ENCODE assay signal across 23 cellular contexts in the genomic region with DNA sequence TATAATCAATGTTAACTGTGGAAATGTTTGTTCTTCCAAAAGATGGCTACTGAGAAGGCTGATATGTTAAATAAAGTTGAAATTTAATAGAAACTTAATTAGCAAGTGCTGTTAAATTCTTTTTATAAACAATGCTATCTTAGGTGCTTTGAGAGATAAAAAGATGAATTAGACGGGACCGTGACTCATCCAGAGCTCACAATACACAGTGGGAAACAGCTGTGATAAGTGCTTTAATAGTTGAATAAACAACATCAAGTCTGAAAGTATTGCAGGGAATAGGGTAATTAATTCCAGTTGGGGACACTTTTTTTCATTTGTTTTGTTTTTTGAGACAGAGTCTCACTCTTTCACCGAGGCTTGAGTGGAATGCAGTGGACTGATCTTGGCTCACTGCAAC.
DNase-seq lines count a peak whose midpoint lies in the region; ATAC-seq and TF ChIP-seq lines count a peak whose summit lies in the region.
"Had no signal": no experiment of that assay in that cellular context is flagged by ENCODE, and none has a peak within 500 bp of the region (broad histone marks: within the 10 kb centered on the region; RNA-seq: fewer than 3 reads in every experiment).

No MANE protein-coding gene starts in this region.

- H3K36me3 ChIP-seq in HEK293 (ENCODE audit: control insufficient read depth in 2 of 2, insufficient read depth in 1 of 2, low read length in 2 of 2) (no peaks in the 10 kb centered on the region), esophagus muscularis mucosa (no peaks in the 10 kb centered on the region)
- H3K36me3 ChIP-seq: HAP-1, upper lobe of right lung had no signal

- H3K36me3 Mint-ChIP-seq in stimulated activated effector memory CD8-positive, alpha-beta T cell treated with anti-CD3 and anti-CD28 coated beads, Interleukin-12 subunit alpha, Interleukin-12 subunit beta, amount 100 ng/mL, for 72 hours: no peaks in the 10 kb centered on the region
- H3K36me3 Mint-ChIP-seq: activated naive CD8-positive, alpha-beta T cell; CD14-positive monocyte had no signal

- H3K27ac Mint-ChIP-seq in stimulated activated effector memory CD8-positive, alpha-beta T cell treated with anti-CD3 and anti-CD28 coated beads, Interleukin-12 subunit alpha, Interleukin-12 subunit beta, amount 100 ng/mL, for 72 hours: no peak overlapping the region
- H3K27ac Mint-ChIP-seq: activated naive CD8-positive, alpha-beta T cell; activated T-helper 2 cell treated with anti-CD3 and anti-CD28 coated beads, Interferon-gamma antibody, Interleukin-2, Interleukin-4, amounts not matched to agents 10 μg/mL and 5 μg/mL and 100 μg/mL, durations not matched to agents 14 hours and 24 hours and 36 hours; CD14-positive monocyte had no signal

- no peak overlapping the region for H3K4me3 Mint-ChIP-seq in stimulated activated effector memory CD8-positive, alpha-beta T cell treated with anti-CD3 and anti-CD28 coated beads, Interleukin-12 subunit alpha, Interleukin-12 subunit beta, amount 100 ng/mL, for 72 hours
- H3K4me3 Mint-ChIP-seq: activated naive CD8-positive, alpha-beta T cell; CD14-positive monocyte; neural crest cell had no signal

- H3K27ac ChIP-seq in HEK293 (ENCODE audit: extremely low read depth, low read depth, low read length): no peak overlapping the region
- H3K27ac ChIP-seq in esophagus muscularis mucosa (replicated peaks in 1 of 4): no peak overlapping the region
- H3K27ac ChIP-seq: upper lobe of right lung had no signal

- no peaks in the 10 kb centered on the region for H3K27me3 ChIP-seq in esophagus muscularis mucosa
- H3K27me3 ChIP-seq: upper lobe of right lung had no signal

- POLR2A ChIA-PET in HEK293 (lab: Yijun Ruan, JAX): no interaction called here

- peaks cover 9% of the 10 kb centered on the region; the same call in 1 of the 2 replicates for H3K4me1 ChIP-seq in HEK293 (ENCODE audit: control insufficient read depth, insufficient read depth, low read length)
- H3K4me1 ChIP-seq in esophagus muscularis mucosa: peaks cover 0 to 32% (median 11%) of the 10 kb centered on the region in 4 donors
- H3K4me1 ChIP-seq: HAP-1, upper lobe of right lung had no signal

- CTCF ChIA-PET in HEK293 (lab: Yijun Ruan, JAX): interaction anchor here (0.6 to 0.7 kb wide), 2 partner anchors 109 to 124 kb away, joined by 3 to 4 read pairs; no protein-coding TSS in a partner anchor

- TF ChIP-seq CTCF in HEK293 (tag by site-specific recombination; IDR thresholded peaks at IDR 0.05) (no peak), fibroblast of mammary gland (conservative IDR thresholded peaks at IDR 0.05; ENCODE audit: control insufficient read depth, insufficient read depth, low read depth, low read length) (no peak), esophagus muscularis mucosa (IDR thresholded peaks at IDR 0.05) (no peak)

- no peak for ATAC-seq in stimulated activated effector memory CD8-positive, alpha-beta T cell treated with anti-CD3 and anti-CD28 coated beads, Interleukin-12 subunit alpha, Interleukin-12 subunit beta, amount 100 ng/mL, for 72 hours
- ATAC-seq: left ventricle myocardium superior, upper lobe of right lung had no signal

- no peaks in the 10 kb centered on the region for H3K4me1 Mint-ChIP-seq in stimulated activated effector memory CD8-positive, alpha-beta T cell treated with anti-CD3 and anti-CD28 coated beads, Interleukin-12 subunit alpha, Interleukin-12 subunit beta, amount 100 ng/mL, for 72 hours
- H3K4me1 Mint-ChIP-seq: CD14-positive monocyte, neural crest cell had no signal

- peaks cover 13% of the 10 kb centered on the region for H3K9me3 Mint-ChIP-seq in stimulated activated effector memory CD8-positive, alpha-beta T cell treated with anti-CD3 and anti-CD28 coated beads, Interleukin-12 subunit alpha, Interleukin-12 subunit beta, amount 100 ng/mL, for 72 hours

- DNase-seq in A172 (ENCODE audit: low spot score) (peak; percentile 68), NCI-H748 (lab: John Stamatoyannopoulos, UW; ENCODE audit: unreplicated experiment) (peak; percentile 77), fibroblast of mammary gland (ENCODE audit: low read depth) (peak; percentile 56), germinal center (ENCODE audit: low spot score) (no peak), SW480 (ENCODE audit: low spot score) (no peak), esophagus muscularis mucosa (ENCODE audit: extremely low spot score) (no peak)
- DNase-seq in stimulated activated effector memory CD8-positive, alpha-beta T cell treated with anti-CD3 and anti-CD28 coated beads, Interleukin-12 subunit alpha, Interleukin-12 subunit beta, amount 100 ng/mL, for 72 hours (ENCODE audit: low spot score in 2 of 2): no peak
- DNase-seq: ACHN; activated CD4-positive, alpha-beta T cell treated with anti-CD3 and anti-CD28 coated beads, Interleukin-2, amount 50 U/mL, for 4 hours; activated CD8-positive, alpha-beta memory T cell treated with anti-CD3 and anti-CD28 coated beads, Interleukin-2, amount 50 U/mL, for 4 hours; effector memory CD4-positive, alpha-beta T cell; KG1; left ventricle myocardium superior; NCI-H2029 treated with DMSO at 0.1 percent for 48 hours; NCI-H524; substantia nigra; upper lobe of right lung had no signal

- no peak overlapping the region for H3K4me3 ChIP-seq in HEK293 (ENCODE audit: low read depth, low read length)
- no peak overlapping the region for H3K4me3 ChIP-seq in fibroblast of mammary gland (ENCODE audit: control insufficient read depth, low read depth, low read length)
- no peak overlapping the region for H3K4me3 ChIP-seq in esophagus muscularis mucosa
- H3K4me3 ChIP-seq: HAP-1, upper lobe of right lung had no signal

- intact Hi-C loops in esophagus muscularis mucosa (cut with DNase I): no loop called here

- TF ChIP-seq POLR2A in esophagus muscularis mucosa (IDR thresholded peaks at IDR 0.05; ENCODE audit: low read depth): no peak

- 47% methylated on average over 3 of the region's 3 CpGs for WGBS in esophagus muscularis mucosa

- TF ChIP-seq EP300 in esophagus muscularis mucosa (IDR thresholded peaks at IDR 0.05): no peak

- no peaks in the 10 kb centered on the region for H3K9me3 ChIP-seq in HEK293 (ENCODE audit: control insufficient read depth, insufficient read depth, low read depth, low read length)
- no peaks in the 10 kb centered on the region for H3K9me3 ChIP-seq in esophagus muscularis mucosa
- H3K9me3 ChIP-seq: HAP-1, upper lobe of right lung had no signal

TF ChIP-seq in HEK293, 187 proteins besides CTCF, POLR2A, EP300 and RAD21 (continues in another document):
- TF ChIP-seq SETDB1 (IDR thresholded peaks at IDR 0.05; ENCODE audit: insufficient read length, low read length) (no peak), ZNF391 (tag by site-specific recombination; IDR thresholded peaks at IDR 0.05; ENCODE audit: borderline replicate concordance, low read depth) (no peak), ZNF366 (tag by site-specific recombination; conservative IDR thresholded peaks at IDR 0.05) (peak; percentile 52), ZNF19 (tag by site-specific recombination; IDR thresholded peaks at IDR 0.05; ENCODE audit: low read depth) (0 out of 2 replicates have a peak, but pooled peaks have one; percentile 11), ZNF704 (tag by site-specific recombination; IDR thresholded peaks at IDR 0.05) (no peak), SCRT2 (tag by site-specific recombination; IDR thresholded peaks at IDR 0.05) (no peak), ZNF510 (tag by site-specific recombination; IDR thresholded peaks at IDR 0.05; ENCODE audit: insufficient replicate concordance) (no peak), KLF9 (tag by site-specific recombination; IDR thresholded peaks at IDR 0.05; ENCODE audit: low read depth) (no peak), ZNF629 (tag by site-specific recombination; IDR thresholded peaks at IDR 0.05) (0 out of 2 replicates have a peak, but pooled peaks have one; percentile 13), ZNF239 (tag by site-specific recombination; IDR thresholded peaks at IDR 0.05) (no peak), ZNF398 (tag by site-specific recombination; IDR thresholded peaks at IDR 0.05) (0 out of 2 replicates have a peak, but pooled peaks have one; percentile 35), ZNF660 (tag by site-specific recombination; IDR thresholded peaks at IDR 0.05) (0 out of 2 replicates have a peak, but pooled peaks have one; percentile 16)
- TF ChIP-seq, protein P1, sequence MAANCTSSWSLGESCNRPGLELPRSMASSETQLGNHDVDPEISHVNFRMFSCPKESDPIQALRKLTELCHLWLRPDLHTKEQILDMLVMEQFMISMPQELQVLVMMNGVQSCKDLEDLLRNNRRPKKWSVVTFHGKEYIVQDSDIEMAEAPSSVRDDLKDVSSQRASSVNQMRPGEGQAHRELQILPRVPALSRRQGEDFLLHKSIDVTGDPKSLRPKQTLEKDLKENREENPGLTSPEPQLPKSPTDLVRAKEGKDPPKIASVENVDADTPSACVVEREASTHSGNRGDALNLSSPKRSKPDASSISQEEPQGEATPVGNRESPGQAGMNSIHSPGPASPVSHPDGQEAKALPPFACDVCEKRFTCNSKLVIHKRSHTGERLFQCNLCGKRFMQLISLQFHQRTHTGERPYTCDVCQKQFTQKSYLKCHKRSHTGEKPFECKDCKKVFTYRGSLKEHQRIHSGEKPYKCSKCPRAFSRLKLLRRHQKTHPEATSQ (tag by site-specific recombination; IDR thresholded peaks at IDR 0.05): no peak

Comparison
In these comparisons a context has a peak if more than half of its experiments do, and no peak if none do; other contexts are left out.
1. DNase-seq: peak in A172 (single experiment), NCI-H748 (single experiment) and fibroblast of mammary gland (single experiment); none in stimulated activated effector memory CD8-positive, alpha-beta T cell treated with anti-CD3 and anti-CD28 coated beads, Interleukin-12 subunit alpha, Interleukin-12 subunit beta, amount 100 ng/mL, for 72 hours (0 of 2), germinal center (single experiment), SW480 (single experiment) and esophagus muscularis mucosa (single experiment).